17 cellular contexts compared by ENCODE assay signal in the genomic region with DNA sequence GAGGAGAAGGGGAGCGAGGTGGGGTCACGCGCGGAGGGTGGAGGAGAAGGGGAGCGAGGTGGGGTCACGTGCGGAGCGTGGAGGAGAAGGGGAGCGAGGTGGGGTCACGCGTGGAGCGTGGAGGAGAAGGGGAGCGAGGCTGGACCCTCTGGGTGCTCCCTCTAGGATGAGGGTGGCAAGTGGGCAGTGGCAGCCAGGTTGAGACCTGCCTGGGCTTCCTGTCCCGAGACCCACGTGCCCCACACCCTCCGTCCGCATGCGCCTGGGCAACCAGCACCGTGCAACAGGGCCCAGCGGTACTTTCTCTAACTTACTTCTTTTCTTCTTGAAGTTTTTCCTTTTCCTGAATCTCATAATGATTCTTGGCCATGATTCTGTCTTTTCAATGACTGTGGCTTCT. TPM values are rescaled to one million over a fixed set of nuclear protein-coding genes. Genes with fewer than 3 reads are reported as not detected.
DNase-seq lines count a peak whose midpoint lies in the region; ATAC-seq, FAIRE-seq and TF ChIP-seq lines count a peak whose summit lies in the region.
"Had no signal": no experiment of that assay in that cellular context is flagged by ENCODE, and none has a peak within 500 bp of the region (broad histone marks: within the 10 kb centered on the region; RNA-seq: fewer than 3 reads in every experiment).

No MANE protein-coding gene starts in this region.

- in situ Hi-C loops in K562 (cut with MboI) = no loop called here

- no peak overlapping the region for H3K4me3 ChIP-seq in K562
- H3K4me3 ChIP-seq: BLaER1 had no signal

- no peaks in the 10 kb centered on the region for H3K27me3 ChIP-seq in K562 (ENCODE audit: control insufficient read depth in 2 of 2, insufficient read depth in 2 of 2, low read length in 2 of 2)
- H3K27me3 ChIP-seq: BLaER1 had no signal

- no peaks in the 10 kb centered on the region for H3K9me3 Mint-ChIP-seq in activated naive CD8-positive, alpha-beta T cell treated with anti-CD3 and anti-CD28 coated beads for 36 hours
- H3K9me3 Mint-ChIP-seq in activated naive CD8-positive, alpha-beta T cell treated with anti-CD3 and anti-CD28 coated beads, Interleukin-2, amount 50 U/mL, for 24 hours = no peaks in the 10 kb centered on the region
- H3K9me3 Mint-ChIP-seq in glutamatergic neuron (ENCODE audit: unreplicated experiment) = peaks cover 1% of the 10 kb centered on the region
- no peaks in the 10 kb centered on the region for H3K9me3 Mint-ChIP-seq in activated CD4-positive, alpha-beta T cell treated with anti-CD3 and anti-CD28 coated beads for 36 hours (ENCODE audit: low read depth)
- H3K9me3 Mint-ChIP-seq: CD8-positive, alpha-beta memory T cell had no signal

- intact Hi-C loops in K562 (cut with micrococcal nuclease) = no loop called here
- intact Hi-C loops in activated CD4-positive, alpha-beta T cell treated with anti-CD3 and anti-CD28 coated beads for 36 hours (cut with DNase I, micrococcal nuclease) = no loop called here

- H4K20me1 ChIP-seq in K562 (replicated peaks; ENCODE audit: control insufficient read depth, insufficient read depth, low read length) = no peaks in the 10 kb centered on the region

- TF ChIP-seq CTCF in K562 (IDR thresholded peaks at IDR 0.05 in 2 of 3, conservative IDR thresholded peaks at IDR 0.05 in 1 of 3; ENCODE audit: insufficient read depth in 2 of 3, low read depth in 1 of 3, low read length in 3 of 3) (no peak), glutamatergic neuron (IDR thresholded peaks at IDR 0.05; ENCODE audit: partially characterized antibody, unreplicated experiment) (no peak)

- peaks cover 9% of the 10 kb centered on the region for H3K4me1 Mint-ChIP-seq in activated naive CD8-positive, alpha-beta T cell treated with anti-CD3 and anti-CD28 coated beads for 36 hours
- peaks cover 6% of the 10 kb centered on the region for H3K4me1 Mint-ChIP-seq in activated naive CD8-positive, alpha-beta T cell treated with anti-CD3 and anti-CD28 coated beads, Interleukin-2, amount 50 U/mL, for 24 hours
- H3K4me1 Mint-ChIP-seq in glutamatergic neuron (ENCODE audit: low read depth, unreplicated experiment) = no peaks in the 10 kb centered on the region
- H3K4me1 Mint-ChIP-seq in activated CD4-positive, alpha-beta T cell treated with anti-CD3 and anti-CD28 coated beads for 36 hours = no peaks in the 10 kb centered on the region
- H3K4me1 Mint-ChIP-seq: CD8-positive, alpha-beta memory T cell had no signal

- TF ChIP-seq RAD21 in K562 (CRISPR knock-in tag; conservative IDR thresholded peaks at IDR 0.05 in 1 of 2, IDR thresholded peaks at IDR 0.05 in 1 of 2) = no peak

- H3K79me2 ChIP-seq in K562 (ENCODE audit: control insufficient read depth, insufficient read depth, low read length) = no peaks in the 10 kb centered on the region

- POLR2A ChIA-PET in K562 (lab: Yijun Ruan, JAX) = no interaction called here
- POLR2A ChIA-PET in activated CD4-positive, alpha-beta T cell treated with anti-CD3 and anti-CD28 coated beads for 36 hours (lab: Charles Lee) = no interaction called here

- FAIRE-seq in K562 (lab: Jason Lieb, UNC) = no peak
- FAIRE-seq: H54 had no signal

- H3K9me3 ChIP-seq in K562 (replicated peaks; ENCODE audit: control insufficient read depth, insufficient read depth, low read depth, low read length) = no peaks in the 10 kb centered on the region
- H3K9me3 ChIP-seq: BLaER1, Caco-2 had no signal

- no peak for DNase-seq in activated naive CD8-positive, alpha-beta T cell treated with anti-CD3 and anti-CD28 coated beads for 36 hours
- no peak for DNase-seq in activated naive CD8-positive, alpha-beta T cell treated with anti-CD3 and anti-CD28 coated beads, Interleukin-2, amount 50 U/mL, for 24 hours
- DNase-seq in K562 (ENCODE audit: extremely low read depth in 1 of 4, low spot score in 3 of 4) (no peak), glutamatergic neuron (no peak), RKO (ENCODE audit: low spot score) (no peak)
- DNase-seq in activated effector memory CD4-positive, alpha-beta T cell treated with Interleukin-2 at 50 U/mL for 16 hours = no peak
- DNase-seq in activated CD4-positive, alpha-beta T cell treated with anti-CD3 and anti-CD28 coated beads for 36 hours = no peak
- DNase-seq: 8988T; AML-193; Caco-2; CD8-positive, alpha-beta memory T cell; DMS53; GF-D8 had no signal

- no peak for TF ChIP-seq POLR2A in K562 (conservative IDR thresholded peaks at IDR 0.05)

- H3K27me3 Mint-ChIP-seq in activated naive CD8-positive, alpha-beta T cell treated with anti-CD3 and anti-CD28 coated beads for 36 hours = no peaks in the 10 kb centered on the region
- no peaks in the 10 kb centered on the region for H3K27me3 Mint-ChIP-seq in activated naive CD8-positive, alpha-beta T cell treated with anti-CD3 and anti-CD28 coated beads, Interleukin-2, amount 50 U/mL, for 24 hours
- H3K27me3 Mint-ChIP-seq in glutamatergic neuron (ENCODE audit: unreplicated experiment) = peaks cover 5% of the 10 kb centered on the region
- no peaks in the 10 kb centered on the region for H3K27me3 Mint-ChIP-seq in activated CD4-positive, alpha-beta T cell treated with anti-CD3 and anti-CD28 coated beads for 36 hours
- H3K27me3 Mint-ChIP-seq: CD8-positive, alpha-beta memory T cell had no signal

- H3K27ac ChIP-seq in K562 (ENCODE audit: extremely low read depth, low read depth, low read length) = no peak overlapping the region
- H3K27ac ChIP-seq: HL-60 had no signal

- no peak for TF ChIP-seq EP300 in K562 (IDR thresholded peaks at IDR 0.05; ENCODE audit: low read length)

- no peak overlapping the region for H3K9ac ChIP-seq in K562 (ENCODE audit: insufficient read depth in 1 of 2, low read depth in 2 of 2, low read length in 2 of 2)
- H3K9ac ChIP-seq: BLaER1 had no signal

- peak overlapping the region; percentile 8 for H3K27ac Mint-ChIP-seq in activated naive CD8-positive, alpha-beta T cell treated with anti-CD3 and anti-CD28 coated beads for 36 hours
- no peak overlapping the region for H3K27ac Mint-ChIP-seq in activated naive CD8-positive, alpha-beta T cell treated with anti-CD3 and anti-CD28 coated beads, Interleukin-2, amount 50 U/mL, for 24 hours
- peak overlapping the region; percentile 72 for H3K27ac Mint-ChIP-seq in glutamatergic neuron (ENCODE audit: unreplicated experiment)
- no peak overlapping the region for H3K27ac Mint-ChIP-seq in activated CD4-positive, alpha-beta T cell treated with anti-CD3 and anti-CD28 coated beads for 36 hours
- H3K27ac Mint-ChIP-seq: CD8-positive, alpha-beta memory T cell had no signal

- no peak overlapping the region for H2AFZ ChIP-seq in K562 (ENCODE audit: low read depth, low read length)

- CTCF ChIA-PET in K562 (lab: Yijun Ruan, JAX; ENCODE audit: low intra/inter-chr PET ratio) = no interaction called here
- CTCF ChIA-PET in activated CD4-positive, alpha-beta T cell treated with anti-CD3 and anti-CD28 coated beads for 36 hours (lab: Charles Lee) = no interaction called here

- H3K4me3 Mint-ChIP-seq in activated naive CD8-positive, alpha-beta T cell treated with anti-CD3 and anti-CD28 coated beads for 36 hours = no peak overlapping the region
- H3K4me3 Mint-ChIP-seq in activated naive CD8-positive, alpha-beta T cell treated with anti-CD3 and anti-CD28 coated beads, Interleukin-2, amount 50 U/mL, for 24 hours = no peak overlapping the region
- no peak overlapping the region for H3K4me3 Mint-ChIP-seq in glutamatergic neuron (ENCODE audit: unreplicated experiment)
- no peak overlapping the region for H3K4me3 Mint-ChIP-seq in activated CD4-positive, alpha-beta T cell treated with anti-CD3 and anti-CD28 coated beads for 36 hours

- BruUV-seq in K562 (replicated peaks; lab: Mats Ljungman, UMichigan) = no TSS peak

- peaks cover 0 to 14% of the 10 kb centered on the region in 2 experiments; a peak in 2 of 5 replicates for H3K4me1 ChIP-seq in K562 (replicated peaks in 1 of 2; ENCODE audit: control insufficient read depth in 2 of 2, insufficient read depth in 2 of 2, low read length in 2 of 2)
- H3K4me1 ChIP-seq: Caco-2 had no signal

- H3K9me1 ChIP-seq in K562 (ENCODE audit: control insufficient read depth, insufficient read depth, low read length) = no peaks in the 10 kb centered on the region

- peaks cover 77% of the 10 kb centered on the region; the same call in 2 of the 3 replicates for H3K36me3 ChIP-seq in K562 (ENCODE audit: control insufficient read depth, insufficient read depth, low read length)

- 84% methylated on average over 5 of the region's 20 CpGs for WGBS in K562 (ENCODE audit: insufficient coverage, low coverage, missing lambda C conversion rate)

- H3K4me2 ChIP-seq in K562 (ENCODE audit: insufficient read depth, low read length) = no peak overlapping the region

- peaks cover 6% of the 10 kb centered on the region for H3K36me3 Mint-ChIP-seq in activated naive CD8-positive, alpha-beta T cell treated with anti-CD3 and anti-CD28 coated beads for 36 hours
- H3K36me3 Mint-ChIP-seq in activated naive CD8-positive, alpha-beta T cell treated with anti-CD3 and anti-CD28 coated beads, Interleukin-2, amount 50 U/mL, for 24 hours (ENCODE audit: low read depth) = peaks cover 28% of the 10 kb centered on the region
- H3K36me3 Mint-ChIP-seq in glutamatergic neuron (ENCODE audit: unreplicated experiment) = no peaks in the 10 kb centered on the region
- peaks cover 34% of the 10 kb centered on the region for H3K36me3 Mint-ChIP-seq in activated CD4-positive, alpha-beta T cell treated with anti-CD3 and anti-CD28 coated beads for 36 hours (ENCODE audit: low read depth)

- ATAC-seq in activated naive CD8-positive, alpha-beta T cell treated with anti-CD3 and anti-CD28 coated beads, Interleukin-2, amount 50 U/mL, for 24 hours = no peak
- no peak for ATAC-seq in K562
- ATAC-seq in activated CD4-positive, alpha-beta T cell treated with anti-CD3 and anti-CD28 coated beads for 36 hours = no peak
- ATAC-seq: HCT116 had no signal

RNA-seq across cellular contexts. Expression of gene MRPL21, which starts 11.1 kb away (rescaled TPM):
- 100 to 1,000 TPM; 118 to 127 TPM for total RNA-seq in activated naive CD8-positive, alpha-beta T cell treated with anti-CD3 and anti-CD28 coated beads for 36 hours
- total RNA-seq in K562 (2011; cell fraction: chromatin; rRNA removed; ENCODE audit: low replicate concordance) = 59.2 and 99.2 TPM in 2 replicates
- 79.2 and 104 TPM in 2 replicates for total RNA-seq in K562 (2011; cell fraction: nucleolus; rRNA removed)
- total RNA-seq in K562 (2011; cell fraction: nucleoplasm; rRNA removed) = 83.7 and 85.4 TPM in 2 replicates
- total RNA-seq in K562 (2014; rRNA removed) (254 and 255 TPM in 2 replicates), K562 (2014; rRNA removed; fragmentation: Illumina TruSeq; extraction: Trizol) (196 and 207 TPM in 2 replicates), K562 (2015; rRNA removed; fragmentation: Illumina TruSeq; extraction: Trizol) (207 and 219 TPM in 2 replicates), K562 (2021) (201 and 238 TPM in 2 replicates), glutamatergic neuron (ENCODE audit: unreplicated experiment) (54.3 TPM)
- polyA plus RNA-seq in K562 (2011; rRNA removed) (194 and 232 TPM in 2 replicates), K562 (2014; fragmentation: Illumina TruSeq; extraction: Trizol) (203 and 210 TPM in 2 replicates), K562 (2014; fragmentation: Nextera tagmentation; extraction: Ambion mirVana) (100 to 1,000 TPM; 448 to 618 TPM), K562 (2014; rRNA removed) (328 and 364 TPM in 2 replicates)
- 126 and 191 TPM in 2 replicates for polyA plus RNA-seq in K562 (2011; cell fraction: cytosol; rRNA removed)
- polyA plus RNA-seq in K562 (2011; cell fraction: nucleus; rRNA removed) = 88.4 and 93.3 TPM in 2 replicates
- polyA plus RNA-seq in K562 (2012) = 124 and 195 TPM in 2 replicates
- 76.5 and 99.7 TPM in 2 replicates for polyA minus RNA-seq in K562 (2011; rRNA and poly(A)+ RNA removed)
- 47.3 and 49.9 TPM in 2 replicates for polyA minus RNA-seq in K562 (2011; cell fraction: cytosol; rRNA and poly(A)+ RNA removed)
- 40.5 and 55.1 TPM in 2 replicates for polyA minus RNA-seq in K562 (2011; cell fraction: nucleus; rRNA and poly(A)+ RNA removed)
- total RNA-seq in activated CD4-positive, alpha-beta T cell treated with anti-CD3 and anti-CD28 coated beads for 36 hours = 100 to 1,000 TPM; 100 to 102 TPM

RNA-seq across cellular contexts. Expression of gene IGHMBP2, which starts 11.1 kb away (rescaled TPM):
- 10 to 100 TPM; 25.5 to 27.0 TPM for total RNA-seq in activated naive CD8-positive, alpha-beta T cell treated with anti-CD3 and anti-CD28 coated beads for 36 hours
- total RNA-seq in K562 (2011; cell fraction: chromatin; rRNA removed; ENCODE audit: low replicate concordance) = 109 and 159 TPM in 2 replicates
- total RNA-seq in K562 (2011; cell fraction: nucleolus; rRNA removed) = 75.3 and 75.5 TPM in 2 replicates
- total RNA-seq in K562 (2011; cell fraction: nucleoplasm; rRNA removed) = 61.4 and 66.5 TPM in 2 replicates
- total RNA-seq in K562 (2014; rRNA removed) (12.5 and 15.9 TPM in 2 replicates), K562 (2014; rRNA removed; fragmentation: Illumina TruSeq; extraction: Trizol) (8.3 and 11.7 TPM in 2 replicates), K562 (2015; rRNA removed; fragmentation: Illumina TruSeq; extraction: Trizol) (11.6 and 14.5 TPM in 2 replicates), K562 (2021) (24.8 and 28.9 TPM in 2 replicates), glutamatergic neuron (ENCODE audit: unreplicated experiment) (30.8 TPM)
- polyA plus RNA-seq in K562 (2011; rRNA removed) (14.5 and 21.1 TPM in 2 replicates), K562 (2014; fragmentation: Illumina TruSeq; extraction: Trizol) (18.8 and 20.7 TPM in 2 replicates), K562 (2014; fragmentation: Nextera tagmentation; extraction: Ambion mirVana) (1 to 10 TPM; 1.6 to 1.8 TPM), K562 (2014; rRNA removed) (16.3 and 18.6 TPM in 2 replicates)
- 8.1 and 11.3 TPM in 2 replicates for polyA plus RNA-seq in K562 (2011; cell fraction: cytosol; rRNA removed)
- polyA plus RNA-seq in K562 (2011; cell fraction: nucleus; rRNA removed) = 61.4 and 78.3 TPM in 2 replicates
- polyA plus RNA-seq in K562 (2012) = 10.6 and 12.2 TPM in 2 replicates
- polyA minus RNA-seq in K562 (2011; rRNA and poly(A)+ RNA removed) = 14.0 and 15.0 TPM in 2 replicates
- 10.6 and 14.2 TPM in 2 replicates for polyA minus RNA-seq in K562 (2011; cell fraction: cytosol; rRNA and poly(A)+ RNA removed)
- polyA minus RNA-seq in K562 (2011; cell fraction: nucleus; rRNA and poly(A)+ RNA removed) = 30.6 and 45.2 TPM in 2 replicates
- 10 to 100 TPM; 20.9 to 25.4 TPM for total RNA-seq in activated CD4-positive, alpha-beta T cell treated with anti-CD3 and anti-CD28 coated beads for 36 hours

RNA-seq across cellular contexts. Expression of gene CPT1A, which starts 50.9 kb away (rescaled TPM):
- total RNA-seq in activated naive CD8-positive, alpha-beta T cell treated with anti-CD3 and anti-CD28 coated beads for 36 hours = 10 to 100 TPM; 12.8 to 15.4 TPM
- 27.6 and 42.4 TPM in 2 replicates for total RNA-seq in K562 (2011; cell fraction: chromatin; rRNA removed; ENCODE audit: low replicate concordance)
- total RNA-seq in K562 (2011; cell fraction: nucleolus; rRNA removed) = 32.0 and 35.1 TPM in 2 replicates
- total RNA-seq in K562 (2011; cell fraction: nucleoplasm; rRNA removed) = 40.3 and 44.9 TPM in 2 replicates
- 12.1 and 12.3 TPM in 2 replicates for total RNA-seq in K562 (2014; rRNA removed)
- 12.3 and 13.0 TPM in 2 replicates for total RNA-seq in K562 (2014; rRNA removed; fragmentation: Illumina TruSeq; extraction: Trizol)
- 15.7 and 16.1 TPM in 2 replicates for total RNA-seq in K562 (2015; rRNA removed; fragmentation: Illumina TruSeq; extraction: Trizol)
- 29.1 and 30.9 TPM in 2 replicates for total RNA-seq in K562 (2021)
- 3.6 and 4.8 TPM in 2 replicates for polyA plus RNA-seq in K562 (2011; rRNA removed)
- polyA plus RNA-seq in K562 (2011; cell fraction: cytosol; rRNA removed) = 4.1 and 5.2 TPM in 2 replicates
- 7.6 and 13.2 TPM in 2 replicates for polyA plus RNA-seq in K562 (2011; cell fraction: nucleus; rRNA removed)
- polyA plus RNA-seq in K562 (2012) = 16.6 and 17.9 TPM in 2 replicates
- 17.9 and 19.0 TPM in 2 replicates for polyA plus RNA-seq in K562 (2014; fragmentation: Illumina TruSeq; extraction: Trizol)
- polyA plus RNA-seq in K562 (2014; fragmentation: Nextera tagmentation; extraction: Ambion mirVana) = 1 to 10 TPM; 2.6 to 3.0 TPM
- 9.6 and 10.6 TPM in 2 replicates for polyA plus RNA-seq in K562 (2014; rRNA removed)
- polyA minus RNA-seq in K562 (2011; rRNA and poly(A)+ RNA removed) = 8.5 and 13.9 TPM in 2 replicates
- polyA minus RNA-seq in K562 (2011; cell fraction: cytosol; rRNA and poly(A)+ RNA removed) = 16.5 and 22.4 TPM in 2 replicates
- polyA minus RNA-seq in K562 (2011; cell fraction: nucleus; rRNA and poly(A)+ RNA removed) = 4.4 and 5.4 TPM in 2 replicates
- total RNA-seq in glutamatergic neuron (ENCODE audit: unreplicated experiment) = 4.1 TPM
- 10 to 100 TPM; 23.3 to 25.4 TPM for total RNA-seq in activated CD4-positive, alpha-beta T cell treated with anti-CD3 and anti-CD28 coated beads for 36 hours

Comparison
In these comparisons a context has a peak if more than half of its experiments do, and no peak if none do; other contexts are left out.
1. H3K27ac Mint-ChIP-seq: peak in activated naive CD8-positive, alpha-beta T cell treated with anti-CD3 and anti-CD28 coated beads for 36 hours (single experiment) and glutamatergic neuron (single experiment); none in activated naive CD8-positive, alpha-beta T cell treated with anti-CD3 and anti-CD28 coated beads, Interleukin-2, amount 50 U/mL, for 24 hours (single experiment) and activated CD4-positive, alpha-beta T cell treated with anti-CD3 and anti-CD28 coated beads for 36 hours (single experiment).